In genomic region chr1:206012086-206012859, GRCh38 we compare ENCODE assay signal across 8 cellular contexts. TPM values are rescaled to one million over a fixed set of nuclear protein-coding genes. Genes with fewer than 3 reads are reported as not detected.
DNase-seq lines count a peak whose midpoint lies in the region; ATAC-seq lines count a peak whose summit lies in the region.

No MANE protein-coding gene starts in this region.

- no peak overlapping the region for H4K8ac ChIP-seq in trophoblast cell (ENCODE audit: low read depth, low read length)

- H3K4me2 ChIP-seq in trophoblast cell (ENCODE audit: low read length), result no peak overlapping the region

- H2BK12ac ChIP-seq in trophoblast cell (ENCODE audit: low read length), result no peak overlapping the region

- DNase-seq in activated CD4-positive, alpha-beta T cell treated with anti-CD3 and anti-CD28 coated beads for 36 hours, result peak; percentile 39
- no peak for DNase-seq in activated CD4-positive, alpha-beta T cell treated with anti-CD3 and anti-CD28 coated beads for 1 hour
- DNase-seq in NOMO-1 (lab: John Stamatoyannopoulos, UW; ENCODE audit: unreplicated experiment in 2 of 2) (peak; percentile 98 to 99), trophoblast cell (peak; percentile 34 to 42), HPDE6-E6E7 (ENCODE audit: extremely low spot score) (no peak), NCI-H2227 treated with DMSO at 0.1 percent for 48 hours (lab: John Stamatoyannopoulos, UW) (no peak)
- DNase-seq in central memory CD4-positive, alpha-beta T cell, result peak; percentile 15

- no peak overlapping the region for H2BK5ac ChIP-seq in trophoblast cell (ENCODE audit: low read depth, low read length, poor library complexity)

- no peaks in the 10 kb centered on the region for H3K36me3 Mint-ChIP-seq in activated CD4-positive, alpha-beta T cell treated with anti-CD3 and anti-CD28 coated beads for 36 hours (ENCODE audit: low read depth)

- H3K23ac ChIP-seq in trophoblast cell (ENCODE audit: low read length), result no peak overlapping the region

- WGBS in trophoblast cell (ENCODE audit: extremely low coverage, insufficient coverage, insufficient read length), result no CpG with 5 or more reads among the region's 17 CpGs

- POLR2A ChIA-PET in activated CD4-positive, alpha-beta T cell treated with anti-CD3 and anti-CD28 coated beads for 36 hours (lab: Charles Lee), result no interaction called here

- no peak overlapping the region for H2BK120ac ChIP-seq in trophoblast cell (ENCODE audit: insufficient read depth, low read length, poor library complexity)

- intact Hi-C loops in activated CD4-positive, alpha-beta T cell treated with anti-CD3 and anti-CD28 coated beads for 36 hours (cut with DNase I, micrococcal nuclease), result no loop called here

- H4K91ac ChIP-seq in trophoblast cell (ENCODE audit: low read depth, low read length), result no peak overlapping the region

- no peak overlapping the region for H3K4me3 Mint-ChIP-seq in activated CD4-positive, alpha-beta T cell treated with anti-CD3 and anti-CD28 coated beads for 36 hours

- H3K9ac ChIP-seq in trophoblast cell (ENCODE audit: low read length), result no peak overlapping the region

- H3K18ac ChIP-seq in trophoblast cell (ENCODE audit: low read length), result no peak overlapping the region

- peaks cover 7% of the 10 kb centered on the region for H3K9me3 ChIP-seq in trophoblast cell (ENCODE audit: insufficient read depth, low read depth, low read length)

- no peak overlapping the region for H3K14ac ChIP-seq in trophoblast cell (ENCODE audit: low read length)

- H4K12ac ChIP-seq in trophoblast cell (ENCODE audit: low read depth, low read length), result no peak overlapping the region

- H3K79me2 ChIP-seq in trophoblast cell (ENCODE audit: control insufficient read depth, insufficient read depth, low read length, poor library complexity), result no peaks in the 10 kb centered on the region

- H3K27ac ChIP-seq in trophoblast cell (ENCODE audit: low read depth, low read length), result no peak overlapping the region

- no peaks in the 10 kb centered on the region for H3K27me3 ChIP-seq in trophoblast cell (ENCODE audit: insufficient read depth, low read length)

- H3K79me1 ChIP-seq in trophoblast cell (ENCODE audit: low read length), result peaks cover 6% of the 10 kb centered on the region

- CTCF ChIA-PET in activated CD4-positive, alpha-beta T cell treated with anti-CD3 and anti-CD28 coated beads for 36 hours (lab: Charles Lee), result interaction anchor here (0.7 to 1.3 kb wide), 3 partner anchors 35 to 460 kb away, joined by 3 to 5 read pairs (median 4); no protein-coding TSS in a partner anchor

- no peaks in the 10 kb centered on the region for H3K9me3 Mint-ChIP-seq in activated CD4-positive, alpha-beta T cell treated with anti-CD3 and anti-CD28 coated beads for 36 hours (ENCODE audit: low read depth)

- H3K4me1 ChIP-seq in trophoblast cell (ENCODE audit: control insufficient read depth in 1 of 2, insufficient read depth in 2 of 2, low read length in 2 of 2), result peaks cover 0 to 7% of the 10 kb centered on the region in 2 experiments

- H3K27me3 Mint-ChIP-seq in activated CD4-positive, alpha-beta T cell treated with anti-CD3 and anti-CD28 coated beads for 36 hours, result no peaks in the 10 kb centered on the region

- no peaks in the 10 kb centered on the region for H3K36me3 ChIP-seq in trophoblast cell (ENCODE audit: control insufficient read depth in 1 of 2, insufficient read depth in 2 of 2, low read length in 2 of 2)

- H3K4ac ChIP-seq in trophoblast cell (ENCODE audit: low read depth, low read length), result no peak overlapping the region

- no peak overlapping the region for H2AFZ ChIP-seq in trophoblast cell (ENCODE audit: insufficient read depth, low read length, poor library complexity)

- H3K4me3 ChIP-seq in trophoblast cell (ENCODE audit: low read depth, low read length), result peak overlapping the region; percentile 14

- peak; percentile 85 for ATAC-seq in activated CD4-positive, alpha-beta T cell treated with anti-CD3 and anti-CD28 coated beads for 36 hours
- ATAC-seq in HG02870 (IDR thresholded peaks at IDR 0.05; ENCODE audit: unreplicated experiment), result peak; percentile 93

- no peak overlapping the region for H2AK5ac ChIP-seq in trophoblast cell (ENCODE audit: low read length)

- no peak overlapping the region for H3K27ac Mint-ChIP-seq in activated CD4-positive, alpha-beta T cell treated with anti-CD3 and anti-CD28 coated beads for 36 hours

- peaks cover 20% of the 10 kb centered on the region for H3K4me1 Mint-ChIP-seq in activated CD4-positive, alpha-beta T cell treated with anti-CD3 and anti-CD28 coated beads for 36 hours

RNA-seq across cellular contexts. Expression of gene RAB7B, which starts 9.1 kb away (rescaled TPM):
- total RNA-seq in activated CD4-positive, alpha-beta T cell treated with anti-CD3 and anti-CD28 coated beads for 36 hours, result not detected
- polyA plus RNA-seq in trophoblast cell (2013), result 2.4 and 2.6 TPM in 2 replicates

RNA-seq across cellular contexts. Expression of gene CTSE, which starts 11.4 kb away (rescaled TPM):
- not detected for total RNA-seq in activated CD4-positive, alpha-beta T cell treated with anti-CD3 and anti-CD28 coated beads for 36 hours
- polyA plus RNA-seq in trophoblast cell (2013), result 0.73 and 0.93 TPM in 2 replicates

RNA-seq across cellular contexts. Expression of gene RHEX, which starts 40.7 kb away (rescaled TPM):
- total RNA-seq in activated CD4-positive, alpha-beta T cell treated with anti-CD3 and anti-CD28 coated beads for 36 hours, result not detected
- not detected in 2 replicates for polyA plus RNA-seq in trophoblast cell (2013)

Comparison
In these comparisons a context has a peak if more than half of its experiments do, and no peak if none do; other contexts are left out.
1. DNase-seq: peak in activated CD4-positive, alpha-beta T cell treated with anti-CD3 and anti-CD28 coated beads for 36 hours (single experiment), NOMO-1 (2 of 2), central memory CD4-positive, alpha-beta T cell (single experiment) and trophoblast cell (2 of 2); none in activated CD4-positive, alpha-beta T cell treated with anti-CD3 and anti-CD28 coated beads for 1 hour (single experiment), HPDE6-E6E7 (single experiment) and NCI-H2227 treated with DMSO at 0.1 percent for 48 hours (single experiment).